19 cellular contexts compared by ENCODE assay signal in genomic region chr21:25564349-25564948, GRCh38. TPM values are rescaled to one million over a fixed set of nuclear protein-coding genes. Genes with fewer than 3 reads are reported as not detected.
DNase-seq lines count a peak whose midpoint lies in the region; ATAC-seq and TF ChIP-seq lines count a peak whose summit lies in the region.
"Had no signal": no experiment of that assay in that cellular context is flagged by ENCODE, and none has a peak within 500 bp of the region (broad histone marks: within the 10 kb centered on the region; RNA-seq: fewer than 3 reads in every experiment).

No MANE protein-coding gene starts in this region.

- peak overlapping the region; percentile 96 for H3K27ac Mint-ChIP-seq in activated naive CD8-positive, alpha-beta T cell treated with anti-CD3 and anti-CD28 coated beads, Interleukin-2, amount 50 U/mL, for 24 hours
- peak overlapping the region; percentile 99 for H3K27ac Mint-ChIP-seq in stimulated activated naive CD8-positive, alpha-beta T cell treated with anti-CD3 and anti-CD28 coated beads, Interleukin-15, amount 100 ng/mL, for 72 hours
- no peak overlapping the region for H3K27ac Mint-ChIP-seq in osteocyte (ENCODE audit: unreplicated experiment)
- H3K27ac Mint-ChIP-seq: neural progenitor cell had no signal

- no peaks in the 10 kb centered on the region for H3K9me3 Mint-ChIP-seq in activated naive CD8-positive, alpha-beta T cell treated with anti-CD3 and anti-CD28 coated beads, Interleukin-2, amount 50 U/mL, for 24 hours
- no peaks in the 10 kb centered on the region for H3K9me3 Mint-ChIP-seq in stimulated activated naive CD8-positive, alpha-beta T cell treated with anti-CD3 and anti-CD28 coated beads, Interleukin-15, amount 100 ng/mL, for 72 hours
- no peaks in the 10 kb centered on the region for H3K9me3 Mint-ChIP-seq in osteocyte (ENCODE audit: unreplicated experiment)

- H3K27me3 Mint-ChIP-seq in activated naive CD8-positive, alpha-beta T cell treated with anti-CD3 and anti-CD28 coated beads, Interleukin-2, amount 50 U/mL, for 24 hours: no peaks in the 10 kb centered on the region
- H3K27me3 Mint-ChIP-seq in stimulated activated naive CD8-positive, alpha-beta T cell treated with anti-CD3 and anti-CD28 coated beads, Interleukin-15, amount 100 ng/mL, for 72 hours: no peaks in the 10 kb centered on the region
- no peaks in the 10 kb centered on the region for H3K27me3 Mint-ChIP-seq in osteocyte (ENCODE audit: unreplicated experiment)

- H3K4me3 Mint-ChIP-seq in activated naive CD8-positive, alpha-beta T cell treated with anti-CD3 and anti-CD28 coated beads, Interleukin-2, amount 50 U/mL, for 24 hours: peak overlapping the region; percentile 94
- peak overlapping the region; percentile 84 to 85 for H3K4me3 Mint-ChIP-seq in stimulated activated naive CD8-positive, alpha-beta T cell treated with anti-CD3 and anti-CD28 coated beads, Interleukin-15, amount 100 ng/mL, for 72 hours
- no peak overlapping the region for H3K4me3 Mint-ChIP-seq in osteocyte (ENCODE audit: unreplicated experiment)
- H3K4me3 Mint-ChIP-seq: neural progenitor cell had no signal

- H3K36me3 Mint-ChIP-seq in activated naive CD8-positive, alpha-beta T cell treated with anti-CD3 and anti-CD28 coated beads, Interleukin-2, amount 50 U/mL, for 24 hours (ENCODE audit: low read depth): peaks cover 83% of the 10 kb centered on the region
- H3K36me3 Mint-ChIP-seq in osteocyte (ENCODE audit: unreplicated experiment): no peaks in the 10 kb centered on the region

- ATAC-seq in activated naive CD8-positive, alpha-beta T cell treated with anti-CD3 and anti-CD28 coated beads, Interleukin-2, amount 50 U/mL, for 24 hours: no peak
- ATAC-seq in stimulated activated naive CD8-positive, alpha-beta T cell treated with anti-CD3 and anti-CD28 coated beads, Interleukin-15, amount 100 ng/mL, for 72 hours: no peak
- no peak for ATAC-seq in HG03378 (IDR thresholded peaks at IDR 0.05; ENCODE audit: unreplicated experiment)
- ATAC-seq: gastrocnemius medialis, sciatic nerve, SK-N-SH treated with all-trans-retinoic acid at 6 μM for 48 hours had no signal

- TF ChIP-seq CTCF in NB4 (IDR thresholded peaks at IDR 0.05; ENCODE audit: low read depth, low read length) (no peak), osteocyte (IDR thresholded peaks at IDR 0.05) (no peak)

- TF ChIP-seq POLR2A in NB4 (IDR thresholded peaks at IDR 0.05; ENCODE audit: extremely low read depth, insufficient read length): no peak

- peak; percentile 20 for DNase-seq in activated naive CD4-positive, alpha-beta T cell treated with Interleukin-2 at 50 U/mL for 16 hours
- DNase-seq in activated naive CD4-positive, alpha-beta T cell (lab: John Stamatoyannopoulos, UW): no peak
- DNase-seq in NB4 (ENCODE audit: low read depth): no peak
- no peak for DNase-seq in activated naive CD8-positive, alpha-beta T cell treated with anti-CD3 and anti-CD28 coated beads, Interleukin-2, amount 50 U/mL, for 24 hours
- DNase-seq in stimulated activated naive CD8-positive, alpha-beta T cell treated with anti-CD3 and anti-CD28 coated beads, Interleukin-15, amount 100 ng/mL, for 72 hours: no peak
- no peak for DNase-seq in osteocyte (ENCODE audit: extremely low spot score, unreplicated experiment)
- no peak for DNase-seq in mucosa of gallbladder (ENCODE audit: low spot score)
- DNase-seq: activated CD4-positive, CD25-positive, alpha-beta regulatory T cell; activated effector memory CD4-positive, alpha-beta T cell treated with Interleukin-2 at 50 U/mL for 16 hours; gastrocnemius medialis; KBM-7; NCI-H1417; NCI-H446; OCI-M1; stimulated activated CD4-positive, alpha-beta T cell treated with anti-CD3 and anti-CD28 coated beads, Interleukin-4, amount 100 ng/mL, for 4 hours had no signal

- peak overlapping the region; percentile 1 for H3K4me3 ChIP-seq in NB4 (ENCODE audit: low read depth, low read length)
- H3K4me3 ChIP-seq: gastrocnemius medialis, neural progenitor cell had no signal

- peaks cover 57% of the 10 kb centered on the region for H3K4me1 Mint-ChIP-seq in activated naive CD8-positive, alpha-beta T cell treated with anti-CD3 and anti-CD28 coated beads, Interleukin-2, amount 50 U/mL, for 24 hours
- H3K4me1 Mint-ChIP-seq in stimulated activated naive CD8-positive, alpha-beta T cell treated with anti-CD3 and anti-CD28 coated beads, Interleukin-15, amount 100 ng/mL, for 72 hours: peaks cover 40% of the 10 kb centered on the region
- H3K4me1 Mint-ChIP-seq in osteocyte (ENCODE audit: unreplicated experiment): peaks cover 26% of the 10 kb centered on the region

RNA-seq across cellular contexts. Expression of gene MRPL39, which starts 42.8 kb away (rescaled TPM):
- 20.0 and 24.3 TPM in 2 replicates for total RNA-seq in osteocyte
- 17.4 TPM for total RNA-seq in mucosa of gallbladder
